Comparison of ENCODE assay signal across 32 cellular contexts in the genomic region with DNA sequence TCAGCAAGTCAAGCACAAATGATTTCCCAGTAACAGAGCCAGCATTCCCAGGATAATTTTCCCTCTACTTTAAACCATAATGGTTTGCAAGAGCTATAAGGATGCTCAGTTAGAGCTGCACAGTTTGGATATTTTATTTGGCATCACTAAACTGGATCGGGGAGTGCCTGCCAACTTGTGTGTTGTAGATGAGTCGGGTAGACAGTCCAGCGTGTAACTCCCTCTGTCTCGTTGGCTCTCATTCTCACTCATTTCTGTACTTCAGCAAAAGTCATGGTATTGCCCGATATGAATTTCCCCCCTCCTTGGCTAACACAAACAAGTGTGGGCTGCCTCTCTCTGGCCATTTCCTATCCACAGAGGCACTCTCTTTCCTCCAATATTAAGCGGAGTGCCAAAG.
A peak's percentile ranks its signal among the peaks of the same experiment; 100 is the strongest.
DNase-seq lines count a peak whose midpoint lies in the region; ATAC-seq, FAIRE-seq and TF ChIP-seq lines count a peak whose summit lies in the region.
"Had no signal": no experiment of that assay in that cellular context is flagged by ENCODE, and none has a peak within 500 bp of the region (broad histone marks: within the 10 kb centered on the region; RNA-seq: fewer than 3 reads in every experiment).

No MANE protein-coding gene starts in this region.

- no peaks in the 10 kb centered on the region for H3K27me3 ChIP-seq in MM.1S (replicated peaks; ENCODE audit: insufficient read depth, low read length)
- H3K27me3 ChIP-seq in ovary: no peaks in the 10 kb centered on the region
- H3K27me3 ChIP-seq in brain microvascular endothelial cell (replicated peaks): no peaks in the 10 kb centered on the region
- H3K27me3 ChIP-seq: breast epithelium, SJSA1 had no signal

- peaks cover 8% of the 10 kb centered on the region; the same call in 1 of the 2 replicates for H3F3A ChIP-seq in MM.1S (ENCODE audit: insufficient read depth, low read length)

- in situ Hi-C loops in brain microvascular endothelial cell (cut with HindIII; ENCODE audit: low pct_ligation_motif_present, low sequenced_read_pairs): no loop called here

- peak; percentile 71 for ATAC-seq in sciatic nerve
- ATAC-seq: effector memory CD8-positive, alpha-beta T cell; left lobe of liver; naive thymus-derived CD8-positive, alpha-beta T cell; T-cell had no signal

- FAIRE-seq in GM12892 (lab: Jason Lieb, UNC): no peak
- FAIRE-seq: frontal cortex, RCC 7860 had no signal

- H3K36me3 ChIP-seq in MM.1S (replicated peaks; ENCODE audit: insufficient read depth, low read length): no peaks in the 10 kb centered on the region
- no peaks in the 10 kb centered on the region for H3K36me3 ChIP-seq in ovary
- H3K36me3 ChIP-seq in brain microvascular endothelial cell (replicated peaks): no peaks in the 10 kb centered on the region
- H3K36me3 ChIP-seq: breast epithelium, SJSA1 had no signal

- H3K4me1 ChIP-seq in MM.1S (ENCODE audit: low read length) (peaks cover 23% of the 10 kb centered on the region), ovary (ENCODE audit: insufficient read depth) (no peaks in the 10 kb centered on the region)
- H3K4me1 ChIP-seq: breast epithelium had no signal

- no peak for TF ChIP-seq CTCF in MM.1S (IDR thresholded peaks at IDR 0.05; ENCODE audit: low read length)
- no peak for TF ChIP-seq CTCF in fibroblast of the aortic adventitia (IDR thresholded peaks at IDR 0.05; ENCODE audit: insufficient read depth, low read length)
- TF ChIP-seq CTCF in ovary (IDR thresholded peaks at IDR 0.05): no peak
- no peak for TF ChIP-seq CTCF in brain microvascular endothelial cell (IDR thresholded peaks at IDR 0.05; ENCODE audit: low read depth, low read length, missing control alignments)

- H3K9me2 ChIP-seq in MM.1S (replicated peaks; ENCODE audit: insufficient read depth, low read length): no peaks in the 10 kb centered on the region

- TF ChIP-seq EP300 in ovary (IDR thresholded peaks at IDR 0.05): no peak

- 0 out of 2 replicates have a peak overlapping the region, but pooled peaks have one; percentile 0 for H3K4me2 ChIP-seq in MM.1S (ENCODE audit: low read depth, low read length)

- H4K20me1 ChIP-seq in MM.1S (ENCODE audit: insufficient read depth, low read length): no peaks in the 10 kb centered on the region

- WGBS in ovary, 3 donors: 23 to 37% (median 28%) methylated on average over 6 of the region's 6 CpGs

- H3K27ac ChIP-seq in MM.1S (ENCODE audit: low read length) (no peak overlapping the region), ovary (no peak overlapping the region), brain microvascular endothelial cell (no peak overlapping the region)
- H3K27ac ChIP-seq: breast epithelium, C4-2B, coronary artery, SJSA1 had no signal

- no peaks in the 10 kb centered on the region for H3K9me3 ChIP-seq in MM.1S (replicated peaks; ENCODE audit: insufficient read depth, low read length)
- no peaks in the 10 kb centered on the region for H3K9me3 ChIP-seq in ovary
- H3K9me3 ChIP-seq: breast epithelium, SJSA1 had no signal

- no peak for TF ChIP-seq POLR2A in GM12892 (IDR thresholded peaks at IDR 0.05; ENCODE audit: low read depth, low read length)
- no peak for TF ChIP-seq POLR2A in ovary (IDR thresholded peaks at IDR 0.05)

- DNase-seq in GM12892 (ENCODE audit: insufficient read length) (peak; percentile 7), MM.1S (no peak), fibroblast of the aortic adventitia (ENCODE audit: low read depth) (peak; percentile 53), sciatic nerve (ENCODE audit: low spot score) (no peak), ovary (no peak), SW480 (ENCODE audit: low spot score) (no peak), brain microvascular endothelial cell (no peak), NCI-H345 (lab: John Stamatoyannopoulos, UW) (no peak)
- DNase-seq: activated CD4-positive, alpha-beta T cell treated with anti-CD3 and anti-CD28 coated beads, Interleukin-2, amount 50 U/mL, for 4 hours; activated CD4-positive, CD25-positive, alpha-beta regulatory T cell; activated CD8-positive, alpha-beta memory T cell treated with anti-CD3 and anti-CD28 coated beads, Interleukin-2, amount 50 U/mL, for 4 hours; activated naive CD4-positive, alpha-beta T cell treated with anti-CD3 and anti-CD28 coated beads for 36 hours; DMS79; effector memory CD8-positive, alpha-beta T cell; erythroblast; HFFc6; hypothalamus; immature natural killer cell; naive thymus-derived CD8-positive, alpha-beta T cell; NCI-H1092 treated with DMSO at 0.1 percent for 48 hours; NCI-H187; NCI-H2171 treated with DMSO at 0.1 percent for 48 hours; NCI-H69; stimulated activated CD4-positive, alpha-beta T cell treated with anti-CD3 and anti-CD28 coated beads, Interleukin-2, amount 100 ng/mL, for 24 hours; T-cell had no signal

- no peak overlapping the region for H3K9ac ChIP-seq in MM.1S (ENCODE audit: low read length)

- intact Hi-C loops in sciatic nerve (cut with DNase I) (no loop called here), ovary (cut with DNase I) (no loop called here)

- H3K79me2 ChIP-seq in MM.1S (ENCODE audit: low read length): no peaks in the 10 kb centered on the region

- H3K4me3 ChIP-seq in MM.1S (ENCODE audit: low read length) (no peak overlapping the region), fibroblast of the aortic adventitia (ENCODE audit: low read depth, low read length) (no peak overlapping the region), ovary (no peak overlapping the region), brain microvascular endothelial cell (ENCODE audit: low read depth, low read length) (no peak overlapping the region)
- H3K4me3 ChIP-seq: breast epithelium, coronary artery, SJSA1 had no signal

- H2AFZ ChIP-seq in MM.1S (ENCODE audit: low read length): no peak overlapping the region

Comparison
In these comparisons a context has a peak if more than half of its experiments do, and no peak if none do; other contexts are left out.
1. DNase-seq: peak in GM12892 (single experiment) and fibroblast of the aortic adventitia (single experiment); none in MM.1S (single experiment), sciatic nerve (single experiment), ovary (0 of 5), SW480 (single experiment), brain microvascular endothelial cell (single experiment) and NCI-H345 (single experiment).